ENCODE assay signal across 1 cellular context in the genomic region with DNA sequence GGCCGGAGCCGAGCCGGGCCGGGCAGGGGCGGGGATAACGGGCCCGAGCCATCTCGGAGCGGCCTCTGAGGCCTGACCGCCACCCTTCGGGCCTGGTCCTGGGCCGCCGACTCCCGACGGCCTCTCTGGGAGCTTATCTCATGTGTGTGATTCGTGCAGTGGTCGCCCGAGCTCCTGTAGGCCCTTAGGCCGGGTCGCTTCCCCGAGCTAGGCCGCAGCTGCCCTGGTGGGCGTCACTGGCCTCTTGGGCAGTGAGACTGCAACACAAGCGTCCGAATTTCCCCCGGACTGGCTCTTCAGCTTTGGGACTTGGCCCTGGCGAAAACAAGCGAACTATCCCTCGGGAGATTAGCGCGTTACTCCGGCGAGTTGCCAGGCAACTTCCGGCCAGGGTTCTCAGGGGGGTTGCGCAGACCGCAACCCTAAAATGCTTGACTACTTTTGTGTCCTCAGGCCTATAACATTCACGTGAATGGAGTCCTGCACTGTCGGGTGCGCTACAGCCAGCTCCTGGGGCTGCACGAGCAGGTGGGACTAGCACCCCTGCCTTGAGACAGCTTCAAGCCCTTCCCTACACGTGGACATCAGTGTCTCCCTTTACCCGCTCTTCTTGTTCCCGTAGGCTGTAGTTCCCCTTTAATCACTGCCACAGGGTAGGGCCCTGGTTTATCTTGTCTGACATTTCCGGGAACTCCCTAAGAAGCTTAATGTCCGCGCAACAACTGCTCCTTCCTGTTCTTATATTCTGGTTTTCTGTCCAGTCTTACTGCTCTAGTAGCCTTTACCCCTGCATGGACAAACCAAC.
TF ChIP-seq lines count a peak whose summit lies in the region.

No MANE protein-coding gene starts in this region.

TF ChIP-seq in HepG2, 621 proteins besides CTCF, POLR2A, EP300 and RAD21 (continued from another document and continues in another):
- TF ChIP-seq, protein P1, sequence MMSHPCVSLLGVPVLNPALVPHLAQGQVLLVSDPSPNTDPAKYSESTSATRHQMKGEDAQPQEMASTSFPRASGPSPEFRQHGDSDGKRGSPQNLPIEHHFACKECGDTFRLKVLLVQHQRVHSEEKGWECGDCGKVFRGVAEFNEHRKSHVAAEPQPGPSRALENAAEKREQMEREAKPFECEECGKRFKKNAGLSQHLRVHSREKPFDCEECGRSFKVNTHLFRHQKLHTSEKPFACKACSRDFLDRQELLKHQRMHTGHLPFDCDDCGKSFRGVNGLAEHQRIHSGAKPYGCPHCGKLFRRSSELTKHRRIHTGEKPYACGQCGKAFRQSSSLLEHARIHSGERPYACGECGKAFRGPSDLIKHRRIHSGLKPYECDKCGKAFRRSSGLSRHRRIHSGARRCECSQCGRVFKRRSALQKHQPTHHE (CRISPR knock-in tag; IDR thresholded peaks at IDR 0.05; ENCODE audit: borderline replicate concordance), result no peak
- TF ChIP-seq, protein P2, sequence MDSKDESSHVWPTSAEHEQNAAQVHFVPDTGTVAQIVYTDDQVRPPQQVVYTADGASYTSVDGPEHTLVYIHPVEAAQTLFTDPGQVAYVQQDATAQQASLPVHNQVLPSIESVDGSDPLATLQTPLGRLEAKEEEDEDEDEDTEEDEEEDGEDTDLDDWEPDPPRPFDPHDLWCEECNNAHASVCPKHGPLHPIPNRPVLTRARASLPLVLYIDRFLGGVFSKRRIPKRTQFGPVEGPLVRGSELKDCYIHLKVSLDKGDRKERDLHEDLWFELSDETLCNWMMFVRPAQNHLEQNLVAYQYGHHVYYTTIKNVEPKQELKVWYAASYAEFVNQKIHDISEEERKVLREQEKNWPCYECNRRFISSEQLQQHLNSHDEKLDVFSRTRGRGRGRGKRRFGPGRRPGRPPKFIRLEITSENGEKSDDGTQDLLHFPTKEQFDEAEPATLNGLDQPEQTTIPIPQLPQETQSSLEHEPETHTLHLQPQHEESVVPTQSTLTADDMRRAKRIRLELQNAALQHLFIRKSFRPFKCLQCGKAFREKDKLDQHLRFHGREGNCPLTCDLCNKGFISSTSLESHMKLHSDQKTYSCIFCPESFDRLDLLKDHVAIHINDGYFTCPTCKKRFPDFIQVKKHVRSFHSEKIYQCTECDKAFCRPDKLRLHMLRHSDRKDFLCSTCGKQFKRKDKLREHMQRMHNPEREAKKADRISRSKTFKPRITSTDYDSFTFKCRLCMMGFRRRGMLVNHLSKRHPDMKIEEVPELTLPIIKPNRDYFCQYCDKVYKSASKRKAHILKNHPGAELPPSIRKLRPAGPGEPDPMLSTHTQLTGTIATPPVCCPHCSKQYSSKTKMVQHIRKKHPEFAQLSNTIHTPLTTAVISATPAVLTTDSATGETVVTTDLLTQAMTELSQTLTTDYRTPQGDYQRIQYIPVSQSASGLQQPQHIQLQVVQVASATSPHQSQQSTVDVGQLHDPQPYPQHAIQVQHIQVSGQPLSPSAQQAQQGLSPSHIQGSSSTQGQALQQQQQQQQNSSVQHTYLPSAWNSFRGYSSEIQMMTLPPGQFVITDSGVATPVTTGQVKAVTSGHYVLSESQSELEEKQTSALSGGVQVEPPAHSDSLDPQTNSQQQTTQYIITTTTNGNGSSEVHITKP (CRISPR knock-in tag; IDR thresholded peaks at IDR 0.05; ENCODE audit: low read depth), result no peak
- TF ChIP-seq ZNF556 (CRISPR knock-in tag; IDR thresholded peaks at IDR 0.05; ENCODE audit: borderline replicate concordance) (no peak), MATR3 (CRISPR knock-in tag; IDR thresholded peaks at IDR 0.05) (no peak), SKI (IDR thresholded peaks at IDR 0.05; ENCODE audit: partially characterized antibody) (no peak), NAIF1 (CRISPR knock-in tag; IDR thresholded peaks at IDR 0.05; ENCODE audit: borderline replicate concordance) (no peak), HNRNPLL (IDR thresholded peaks at IDR 0.05; ENCODE audit: low read depth, low read length, poor library complexity, severe bottlenecking) (peak; percentile 26), EHMT2 (IDR thresholded peaks at IDR 0.05; ENCODE audit: borderline replicate concordance, low read depth, low read length) (no peak), FOXK2 (IDR thresholded peaks at IDR 0.05) (no peak), WIZ (CRISPR knock-in tag; IDR thresholded peaks at IDR 0.05) (no peak; the same call in 1 of the 2 replicates), MEIS1 (CRISPR knock-in tag; IDR thresholded peaks at IDR 0.05; ENCODE audit: borderline replicate concordance) (no peak), NR3C1 (CRISPR knock-in tag; IDR thresholded peaks at IDR 0.05) (no peak), MTF2 (CRISPR knock-in tag; IDR thresholded peaks at IDR 0.05; ENCODE audit: borderline replicate concordance) (no peak), TRIM24 (CRISPR knock-in tag; IDR thresholded peaks at IDR 0.05) (no peak), SRY (CRISPR knock-in tag; IDR thresholded peaks at IDR 0.05) (no peak), PHB2 (IDR thresholded peaks at IDR 0.05; ENCODE audit: partially characterized antibody) (no peak), ZNF720 (CRISPR knock-in tag; IDR thresholded peaks at IDR 0.05) (no peak), KAT8 (CRISPR knock-in tag; IDR thresholded peaks at IDR 0.05) (no peak), ETV5 (CRISPR knock-in tag; IDR thresholded peaks at IDR 0.05; ENCODE audit: borderline replicate concordance) (no peak), ZNF354B (CRISPR knock-in tag; IDR thresholded peaks at IDR 0.05) (no peak; the same call in none of the 2 replicates), HMG20A (CRISPR knock-in tag; IDR thresholded peaks at IDR 0.05; ENCODE audit: borderline replicate concordance) (no peak; the same call in 1 of the 2 replicates), MAZ (IDR thresholded peaks at IDR 0.05; ENCODE audit: borderline replicate concordance, low read depth, low read length) (0 out of 2 replicates have a peak, but pooled peaks have one; percentile 4), MAZ (CRISPR knock-in tag; IDR thresholded peaks at IDR 0.05; ENCODE audit: low read depth) (no peak), TCF7 (IDR thresholded peaks at IDR 0.05; ENCODE audit: low read depth) (no peak), CEBPG (CRISPR knock-in tag; IDR thresholded peaks at IDR 0.05) (no peak), NKX3-1 (CRISPR knock-in tag; IDR thresholded peaks at IDR 0.05) (peak; percentile 69; the same call in 1 of the 2 replicates), ZSCAN12 (CRISPR knock-in tag; IDR thresholded peaks at IDR 0.05) (peak; percentile 85), HOXA3 (CRISPR knock-in tag; IDR thresholded peaks at IDR 0.05) (0 out of 2 replicates have a peak, but pooled peaks have one; percentile 12), ATM (IDR thresholded peaks at IDR 0.05; ENCODE audit: borderline replicate concordance) (no peak), TEAD2 (CRISPR knock-in tag; IDR thresholded peaks at IDR 0.05) (no peak)
- TF ChIP-seq, protein P3, sequence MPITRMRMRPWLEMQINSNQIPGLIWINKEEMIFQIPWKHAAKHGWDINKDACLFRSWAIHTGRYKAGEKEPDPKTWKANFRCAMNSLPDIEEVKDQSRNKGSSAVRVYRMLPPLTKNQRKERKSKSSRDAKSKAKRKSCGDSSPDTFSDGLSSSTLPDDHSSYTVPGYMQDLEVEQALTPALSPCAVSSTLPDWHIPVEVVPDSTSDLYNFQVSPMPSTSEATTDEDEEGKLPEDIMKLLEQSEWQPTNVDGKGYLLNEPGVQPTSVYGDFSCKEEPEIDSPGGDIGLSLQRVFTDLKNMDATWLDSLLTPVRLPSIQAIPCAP (CRISPR knock-in tag; IDR thresholded peaks at IDR 0.05; ENCODE audit: low read depth), result 0 out of 2 replicates have a peak, but pooled peaks have one; percentile 48
- TF ChIP-seq, protein P4, sequence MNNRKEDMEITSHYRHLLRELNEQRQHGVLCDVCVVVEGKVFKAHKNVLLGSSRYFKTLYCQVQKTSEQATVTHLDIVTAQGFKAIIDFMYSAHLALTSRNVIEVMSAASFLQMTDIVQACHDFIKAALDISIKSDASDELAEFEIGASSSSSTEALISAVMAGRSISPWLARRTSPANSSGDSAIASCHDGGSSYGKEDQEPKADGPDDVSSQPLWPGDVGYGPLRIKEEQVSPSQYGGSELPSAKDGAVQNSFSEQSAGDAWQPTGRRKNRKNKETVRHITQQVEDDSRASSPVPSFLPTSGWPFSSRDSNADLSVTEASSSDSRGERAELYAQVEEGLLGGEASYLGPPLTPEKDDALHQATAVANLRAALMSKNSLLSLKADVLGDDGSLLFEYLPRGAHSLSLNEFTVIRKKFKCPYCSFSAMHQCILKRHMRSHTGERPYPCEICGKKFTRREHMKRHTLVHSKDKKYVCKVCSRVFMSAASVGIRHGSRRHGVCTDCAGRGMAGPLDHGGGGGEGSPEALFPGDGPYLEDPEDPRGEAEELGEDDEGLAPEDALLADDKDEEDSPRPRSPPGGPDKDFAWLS (CRISPR knock-in tag; IDR thresholded peaks at IDR 0.05; ENCODE audit: borderline replicate concordance), result no peak
- TF ChIP-seq, protein P5, sequence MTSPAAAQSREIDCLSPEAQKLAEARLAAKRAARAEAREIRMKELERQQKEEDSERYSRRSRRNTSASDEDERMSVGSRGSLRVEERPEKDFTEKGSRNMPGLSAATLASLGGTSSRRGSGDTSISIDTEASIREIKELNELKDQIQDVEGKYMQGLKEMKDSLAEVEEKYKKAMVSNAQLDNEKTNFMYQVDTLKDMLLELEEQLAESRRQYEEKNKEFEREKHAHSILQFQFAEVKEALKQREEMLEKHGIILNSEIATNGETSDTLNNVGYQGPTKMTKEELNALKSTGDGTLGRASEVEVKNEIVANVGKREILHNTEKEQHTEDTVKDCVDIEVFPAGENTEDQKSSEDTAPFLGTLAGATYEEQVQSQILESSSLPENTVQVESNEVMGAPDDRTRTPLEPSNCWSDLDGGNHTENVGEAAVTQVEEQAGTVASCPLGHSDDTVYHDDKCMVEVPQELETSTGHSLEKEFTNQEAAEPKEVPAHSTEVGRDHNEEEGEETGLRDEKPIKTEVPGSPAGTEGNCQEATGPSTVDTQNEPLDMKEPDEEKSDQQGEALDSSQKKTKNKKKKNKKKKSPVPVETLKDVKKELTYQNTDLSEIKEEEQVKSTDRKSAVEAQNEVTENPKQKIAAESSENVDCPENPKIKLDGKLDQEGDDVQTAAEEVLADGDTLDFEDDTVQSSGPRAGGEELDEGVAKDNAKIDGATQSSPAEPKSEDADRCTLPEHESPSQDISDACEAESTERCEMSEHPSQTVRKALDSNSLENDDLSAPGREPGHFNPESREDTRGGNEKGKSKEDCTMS (CRISPR knock-in tag; conservative IDR thresholded peaks at IDR 0.05), result no peak
- TF ChIP-seq, protein P6, sequence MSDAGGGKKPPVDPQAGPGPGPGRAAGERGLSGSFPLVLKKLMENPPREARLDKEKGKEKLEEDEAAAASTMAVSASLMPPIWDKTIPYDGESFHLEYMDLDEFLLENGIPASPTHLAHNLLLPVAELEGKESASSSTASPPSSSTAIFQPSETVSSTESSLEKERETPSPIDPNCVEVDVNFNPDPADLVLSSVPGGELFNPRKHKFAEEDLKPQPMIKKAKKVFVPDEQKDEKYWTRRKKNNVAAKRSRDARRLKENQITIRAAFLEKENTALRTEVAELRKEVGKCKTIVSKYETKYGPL (CRISPR knock-in tag; IDR thresholded peaks at IDR 0.05), result no peak; the same call in 1 of the 2 replicates
- TF ChIP-seq, protein P7, sequence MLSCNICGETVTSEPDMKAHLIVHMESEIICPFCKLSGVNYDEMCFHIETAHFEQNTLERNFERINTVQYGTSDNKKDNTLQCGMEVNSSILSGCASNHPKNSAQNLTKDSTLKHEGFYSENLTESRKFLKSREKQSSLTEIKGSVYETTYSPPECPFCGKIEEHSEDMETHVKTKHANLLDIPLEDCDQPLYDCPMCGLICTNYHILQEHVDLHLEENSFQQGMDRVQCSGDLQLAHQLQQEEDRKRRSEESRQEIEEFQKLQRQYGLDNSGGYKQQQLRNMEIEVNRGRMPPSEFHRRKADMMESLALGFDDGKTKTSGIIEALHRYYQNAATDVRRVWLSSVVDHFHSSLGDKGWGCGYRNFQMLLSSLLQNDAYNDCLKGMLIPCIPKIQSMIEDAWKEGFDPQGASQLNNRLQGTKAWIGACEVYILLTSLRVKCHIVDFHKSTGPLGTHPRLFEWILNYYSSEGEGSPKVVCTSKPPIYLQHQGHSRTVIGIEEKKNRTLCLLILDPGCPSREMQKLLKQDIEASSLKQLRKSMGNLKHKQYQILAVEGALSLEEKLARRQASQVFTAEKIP (CRISPR knock-in tag; IDR thresholded peaks at IDR 0.05; ENCODE audit: borderline replicate concordance), result no peak
- TF ChIP-seq, protein P8, sequence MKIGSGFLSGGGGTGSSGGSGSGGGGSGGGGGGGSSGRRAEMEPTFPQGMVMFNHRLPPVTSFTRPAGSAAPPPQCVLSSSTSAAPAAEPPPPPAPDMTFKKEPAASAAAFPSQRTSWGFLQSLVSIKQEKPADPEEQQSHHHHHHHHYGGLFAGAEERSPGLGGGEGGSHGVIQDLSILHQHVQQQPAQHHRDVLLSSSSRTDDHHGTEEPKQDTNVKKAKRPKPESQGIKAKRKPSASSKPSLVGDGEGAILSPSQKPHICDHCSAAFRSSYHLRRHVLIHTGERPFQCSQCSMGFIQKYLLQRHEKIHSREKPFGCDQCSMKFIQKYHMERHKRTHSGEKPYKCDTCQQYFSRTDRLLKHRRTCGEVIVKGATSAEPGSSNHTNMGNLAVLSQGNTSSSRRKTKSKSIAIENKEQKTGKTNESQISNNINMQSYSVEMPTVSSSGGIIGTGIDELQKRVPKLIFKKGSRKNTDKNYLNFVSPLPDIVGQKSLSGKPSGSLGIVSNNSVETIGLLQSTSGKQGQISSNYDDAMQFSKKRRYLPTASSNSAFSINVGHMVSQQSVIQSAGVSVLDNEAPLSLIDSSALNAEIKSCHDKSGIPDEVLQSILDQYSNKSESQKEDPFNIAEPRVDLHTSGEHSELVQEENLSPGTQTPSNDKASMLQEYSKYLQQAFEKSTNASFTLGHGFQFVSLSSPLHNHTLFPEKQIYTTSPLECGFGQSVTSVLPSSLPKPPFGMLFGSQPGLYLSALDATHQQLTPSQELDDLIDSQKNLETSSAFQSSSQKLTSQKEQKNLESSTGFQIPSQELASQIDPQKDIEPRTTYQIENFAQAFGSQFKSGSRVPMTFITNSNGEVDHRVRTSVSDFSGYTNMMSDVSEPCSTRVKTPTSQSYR (CRISPR knock-in tag; IDR thresholded peaks at IDR 0.05; ENCODE audit: borderline replicate concordance), result no peak
- TF ChIP-seq, protein P9, sequence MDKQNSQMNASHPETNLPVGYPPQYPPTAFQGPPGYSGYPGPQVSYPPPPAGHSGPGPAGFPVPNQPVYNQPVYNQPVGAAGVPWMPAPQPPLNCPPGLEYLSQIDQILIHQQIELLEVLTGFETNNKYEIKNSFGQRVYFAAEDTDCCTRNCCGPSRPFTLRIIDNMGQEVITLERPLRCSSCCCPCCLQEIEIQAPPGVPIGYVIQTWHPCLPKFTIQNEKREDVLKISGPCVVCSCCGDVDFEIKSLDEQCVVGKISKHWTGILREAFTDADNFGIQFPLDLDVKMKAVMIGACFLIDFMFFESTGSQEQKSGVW (CRISPR knock-in tag; IDR thresholded peaks at IDR 0.05; ENCODE audit: borderline replicate concordance), result no peak
